In the genomic region with DNA sequence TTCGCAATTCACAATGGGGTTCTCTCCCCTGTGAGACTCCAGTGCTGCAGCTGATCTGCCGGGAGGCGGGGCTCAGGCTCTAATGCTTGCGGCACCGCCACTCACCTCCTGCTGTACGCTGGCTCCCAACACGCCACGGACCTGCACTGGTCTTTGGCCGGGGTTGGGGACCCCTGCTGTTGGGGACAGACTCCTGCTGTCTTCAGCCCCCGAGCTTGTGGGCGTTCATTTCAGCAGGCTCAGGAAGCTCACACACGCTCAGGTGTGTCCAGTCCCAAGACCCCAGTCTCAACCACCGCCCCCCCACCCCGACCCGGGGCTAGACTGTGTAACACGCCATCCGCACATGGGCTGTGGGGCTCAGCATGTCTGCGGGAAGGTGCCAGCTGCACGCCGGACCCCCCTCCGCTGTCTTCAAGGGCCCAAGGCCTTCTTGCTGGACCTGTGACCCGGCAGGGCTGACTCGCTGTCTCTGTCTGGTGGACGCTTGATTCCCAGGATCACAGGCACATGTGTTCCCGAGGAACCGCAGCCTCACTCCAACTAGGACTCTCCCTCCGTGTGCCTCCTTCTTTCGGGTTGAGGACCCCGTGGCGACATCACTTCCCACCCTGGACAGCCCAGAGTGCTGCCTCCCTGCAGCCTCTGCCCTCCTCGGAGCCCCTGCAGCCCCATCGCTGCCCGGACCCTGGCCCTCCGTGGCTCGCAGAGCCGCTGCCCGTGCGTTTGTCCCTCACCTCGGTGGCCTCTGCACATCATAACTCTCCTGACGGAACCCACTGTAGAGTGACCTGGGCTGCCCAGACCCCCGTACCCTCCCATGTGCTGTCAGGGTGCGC, we compare ENCODE assay signal across 17 cellular contexts.
DNase-seq lines count a peak whose midpoint lies in the region; ATAC-seq and TF ChIP-seq lines count a peak whose summit lies in the region.
"Had no signal": no experiment of that assay in that cellular context is flagged by ENCODE, and none has a peak within 500 bp of the region (broad histone marks: within the 10 kb centered on the region; RNA-seq: fewer than 3 reads in every experiment).

No MANE protein-coding gene starts in this region.

- H3K36me3 ChIP-seq in Panc1 (ENCODE audit: control insufficient read depth, insufficient read depth, low read length) (no peaks in the 10 kb centered on the region), suprapubic skin (no peaks in the 10 kb centered on the region)
- H3K36me3 ChIP-seq: BLaER1 had no signal

- 0 out of 2 replicates have a peak, but pooled peaks have one; percentile 10 for ATAC-seq in Panc1
- ATAC-seq in activated T-helper 17 cell treated with anti-CD3 and anti-CD28 coated beads, Interleukin-2, amount 50 U/mL, for 72 hours (replicated peaks), result peak; percentile 28
- no peak for ATAC-seq in HG03196 (IDR thresholded peaks at IDR 0.05; ENCODE audit: unreplicated experiment)
- ATAC-seq in activated CD8-positive, alpha-beta T cell treated with anti-CD3 and anti-CD28 coated beads for 36 hours, result no peak

- TF ChIP-seq CTCF in Panc1 (IDR thresholded peaks at IDR 0.05), result no peak
- no peak for TF ChIP-seq CTCF in neural crest cell (conservative IDR thresholded peaks at IDR 0.05)
- no peak for TF ChIP-seq CTCF in suprapubic skin (IDR thresholded peaks at IDR 0.05)
- no peak for TF ChIP-seq CTCF in activated CD8-positive, alpha-beta T cell treated with anti-CD3 and anti-CD28 coated beads for 36 hours (IDR thresholded peaks at IDR 0.05)

- H3K4me1 ChIP-seq in Panc1 (ENCODE audit: control insufficient read depth, insufficient read depth, low read length) (no peaks in the 10 kb centered on the region), suprapubic skin (no peaks in the 10 kb centered on the region)

- DNase-seq in Panc1 (ENCODE audit: low read depth, low spot score), result no peak
- no peak for DNase-seq in neural crest cell (ENCODE audit: low read depth, low spot score)
- DNase-seq in suprapubic skin (ENCODE audit: low spot score in 2 of 2), result peak; percentile 52 to 79
- DNase-seq in occipital lobe (lab: John Stamatoyannopoulos, UW), result no peak
- no peak for DNase-seq in activated CD8-positive, alpha-beta T cell treated with anti-CD3 and anti-CD28 coated beads for 36 hours
- DNase-seq: CD8-positive, alpha-beta memory T cell; DND-41; GDM1; GM23248; Karpas-422; NCI-H1105 treated with DMSO at 0.1 percent for 48 hours; NCI-H187; PC-9; Right ventricle myocardium superior had no signal

- no peak for TF ChIP-seq POLR2A in suprapubic skin (IDR thresholded peaks at IDR 0.05)

- POLR2A ChIA-PET in Panc1 (lab: Charles Lee), result no interaction called here
- POLR2A ChIA-PET in activated CD8-positive, alpha-beta T cell treated with anti-CD3 and anti-CD28 coated beads for 36 hours (lab: Charles Lee), result no interaction called here

- H3K27me3 ChIP-seq in Panc1 (ENCODE audit: control insufficient read depth, insufficient read depth, low read length) (no peaks in the 10 kb centered on the region), suprapubic skin (peaks cover 4% of the 10 kb centered on the region)
- H3K27me3 ChIP-seq: BLaER1 had no signal

- H3K4me1 Mint-ChIP-seq in activated T-helper 17 cell treated with anti-CD3 and anti-CD28 coated beads, Interleukin-2, amount 50 U/mL, for 72 hours, result peaks cover 8% of the 10 kb centered on the region
- peaks cover 11% of the 10 kb centered on the region for H3K4me1 Mint-ChIP-seq in neural crest cell
- H3K4me1 Mint-ChIP-seq in activated CD8-positive, alpha-beta T cell treated with anti-CD3 and anti-CD28 coated beads for 36 hours (ENCODE audit: low read depth), result no peaks in the 10 kb centered on the region
- H3K4me1 Mint-ChIP-seq: CD8-positive, alpha-beta memory T cell had no signal

- H3K9me3 ChIP-seq in Panc1 (ENCODE audit: control insufficient read depth, insufficient read depth, low read depth, low read length), result no peaks in the 10 kb centered on the region
- no peaks in the 10 kb centered on the region for H3K9me3 ChIP-seq in suprapubic skin

- CTCF ChIA-PET in Panc1 (lab: Charles Lee), result no interaction called here
- CTCF ChIA-PET in activated CD8-positive, alpha-beta T cell treated with anti-CD3 and anti-CD28 coated beads for 36 hours (lab: Charles Lee), result no interaction called here

- H3K27ac ChIP-seq in Panc1 (ENCODE audit: low read length) (no peak overlapping the region), suprapubic skin (no peak overlapping the region)
- H3K27ac ChIP-seq: BLaER1, GM23248, PC-9 had no signal

- no peaks in the 10 kb centered on the region for H3K9me3 Mint-ChIP-seq in activated T-helper 17 cell treated with anti-CD3 and anti-CD28 coated beads, Interleukin-2, amount 50 U/mL, for 72 hours
- peaks cover 3% of the 10 kb centered on the region for H3K9me3 Mint-ChIP-seq in neural crest cell
- no peaks in the 10 kb centered on the region for H3K9me3 Mint-ChIP-seq in activated CD8-positive, alpha-beta T cell treated with anti-CD3 and anti-CD28 coated beads for 36 hours
- H3K9me3 Mint-ChIP-seq: CD8-positive, alpha-beta memory T cell had no signal

- H3K4me3 Mint-ChIP-seq in activated T-helper 17 cell treated with anti-CD3 and anti-CD28 coated beads, Interleukin-2, amount 50 U/mL, for 72 hours, result peak overlapping the region; percentile 19
- no peak overlapping the region for H3K4me3 Mint-ChIP-seq in neural crest cell
- no peak overlapping the region for H3K4me3 Mint-ChIP-seq in activated CD8-positive, alpha-beta T cell treated with anti-CD3 and anti-CD28 coated beads for 36 hours
- H3K4me3 Mint-ChIP-seq: CD8-positive, alpha-beta memory T cell had no signal

- H3K27me3 Mint-ChIP-seq in activated T-helper 17 cell treated with anti-CD3 and anti-CD28 coated beads, Interleukin-2, amount 50 U/mL, for 72 hours, result no peaks in the 10 kb centered on the region
- no peaks in the 10 kb centered on the region for H3K27me3 Mint-ChIP-seq in neural crest cell (ENCODE audit: low read depth)
- no peaks in the 10 kb centered on the region for H3K27me3 Mint-ChIP-seq in activated CD8-positive, alpha-beta T cell treated with anti-CD3 and anti-CD28 coated beads for 36 hours

- no peak overlapping the region for H3K4me3 ChIP-seq in Panc1 (ENCODE audit: low read depth in 2 of 2, low read length in 2 of 2)
- H3K4me3 ChIP-seq in suprapubic skin, result no peak overlapping the region
- H3K4me3 ChIP-seq: BLaER1, GM23248, PC-9 had no signal

- no TSS peak for BruUV-seq in Panc1 (replicated peaks; lab: Mats Ljungman, UMichigan)

- H3K36me3 Mint-ChIP-seq in activated T-helper 17 cell treated with anti-CD3 and anti-CD28 coated beads, Interleukin-2, amount 50 U/mL, for 72 hours (ENCODE audit: low read depth), result no peaks in the 10 kb centered on the region
- H3K36me3 Mint-ChIP-seq in neural crest cell (ENCODE audit: low read depth), result no peaks in the 10 kb centered on the region
- no peaks in the 10 kb centered on the region for H3K36me3 Mint-ChIP-seq in activated CD8-positive, alpha-beta T cell treated with anti-CD3 and anti-CD28 coated beads for 36 hours (ENCODE audit: low read depth)
- H3K36me3 Mint-ChIP-seq: CD8-positive, alpha-beta memory T cell had no signal

- in situ Hi-C loops in Panc1 (cut with HindIII; ENCODE audit: low pct_unique_long_range_greater_than_20kb, low sequenced_read_pairs), result no loop called here

- intact Hi-C loops in Panc1 (cut with micrococcal nuclease; ENCODE audit: unreplicated experiment), result no loop called here
- intact Hi-C loops in activated CD8-positive, alpha-beta T cell treated with anti-CD3 and anti-CD28 coated beads for 36 hours (cut with micrococcal nuclease), result no loop called here

- H3K27ac Mint-ChIP-seq in activated T-helper 17 cell treated with anti-CD3 and anti-CD28 coated beads, Interleukin-2, amount 50 U/mL, for 72 hours, result no peak overlapping the region
- H3K27ac Mint-ChIP-seq in neural crest cell (ENCODE audit: unreplicated experiment), result peak overlapping the region; percentile 7
- no peak overlapping the region for H3K27ac Mint-ChIP-seq in activated CD8-positive, alpha-beta T cell treated with anti-CD3 and anti-CD28 coated beads for 36 hours
- H3K27ac Mint-ChIP-seq: CD8-positive, alpha-beta memory T cell had no signal

- WGBS in suprapubic skin, result 91% methylated on average over 16 of the region's 42 CpGs

- TF ChIP-seq EP300 in suprapubic skin (IDR thresholded peaks at IDR 0.05), result no peak

Comparison
In these comparisons a context has a peak if more than half of its experiments do, and no peak if none do; other contexts are left out.
1. ATAC-seq: peak in Panc1 (single experiment) and activated T-helper 17 cell treated with anti-CD3 and anti-CD28 coated beads, Interleukin-2, amount 50 U/mL, for 72 hours (single experiment); none in HG03196 (single experiment) and activated CD8-positive, alpha-beta T cell treated with anti-CD3 and anti-CD28 coated beads for 36 hours (single experiment).
2. DNase-seq: peak in suprapubic skin (2 of 2); none in Panc1 (single experiment), neural crest cell (single experiment), occipital lobe (single experiment) and activated CD8-positive, alpha-beta T cell treated with anti-CD3 and anti-CD28 coated beads for 36 hours (single experiment).